In genomic region chr7:41134242-41134872, GRCh38 we compare ENCODE assay signal across 8 cellular contexts.
DNase-seq lines count a peak whose midpoint lies in the region; ATAC-seq and TF ChIP-seq lines count a peak whose summit lies in the region.

No MANE protein-coding gene starts in this region.

- no peak overlapping the region for H3K4me3 Mint-ChIP-seq in T-helper 17 cell

- DNase-seq in GM12865 (ENCODE audit: low read depth): peak; percentile 80
- DNase-seq in HT1080 (ENCODE audit: low read depth): peak; percentile 73
- peak; percentile 35 for DNase-seq in glomerular visceral epithelial cell (ENCODE audit: extremely low spot score)
- no peak for DNase-seq in T-helper 9 cell
- no peak for DNase-seq in T-helper 17 cell
- no peak for DNase-seq in Right ventricle myocardium inferior (ENCODE audit: missing footprints)
- DNase-seq in NCI-H2227 (lab: John Stamatoyannopoulos, UW; ENCODE audit: unreplicated experiment): no peak

- TF ChIP-seq CTCF in GM12865 (IDR thresholded peaks at IDR 0.05; ENCODE audit: insufficient read depth, low read depth, low read length, missing control alignments): no peak

- H3K4me3 ChIP-seq in GM12865 (ENCODE audit: low read depth, low read length): no peak overlapping the region

- ATAC-seq in GM21723 (IDR thresholded peaks at IDR 0.05; ENCODE audit: unreplicated experiment) (peak; percentile 91), T-helper 17 cell (no peak), Right ventricle myocardium inferior (no peak)

- no peaks in the 10 kb centered on the region for H3K4me1 Mint-ChIP-seq in T-helper 17 cell

- H3K27me3 Mint-ChIP-seq in T-helper 17 cell: no peaks in the 10 kb centered on the region

- H3K36me3 Mint-ChIP-seq in T-helper 17 cell (ENCODE audit: low read depth): no peaks in the 10 kb centered on the region

- intact Hi-C loops in Right ventricle myocardium inferior (cut with DNase I): no loop called here

- no peak overlapping the region for H3K27ac Mint-ChIP-seq in T-helper 17 cell

- H3K9me3 ChIP-seq in T-helper 17 cell (ENCODE audit: control insufficient read depth, low read length, poor library complexity, severe bottlenecking): no peaks in the 10 kb centered on the region

Comparison
In these comparisons a context has a peak if more than half of its experiments do, and no peak if none do; other contexts are left out.
1. DNase-seq: peak in GM12865 (single experiment), HT1080 (single experiment) and glomerular visceral epithelial cell (single experiment); none in T-helper 9 cell (single experiment), T-helper 17 cell (0 of 3), Right ventricle myocardium inferior (single experiment) and NCI-H2227 (single experiment).